Comparison of ENCODE assay signal across 13 cellular contexts in genomic region chr14:77111021-77111420, GRCh38. TPM values are rescaled to one million over a fixed set of nuclear protein-coding genes. Genes with fewer than 3 reads are reported as not detected.
A peak's percentile ranks its signal among the peaks of the same experiment; 100 is the strongest.
DNase-seq lines count a peak whose midpoint lies in the region; FAIRE-seq and TF ChIP-seq lines count a peak whose summit lies in the region.
"Had no signal": no experiment of that assay in that cellular context is flagged by ENCODE, and none has a peak within 500 bp of the region (broad histone marks: within the 10 kb centered on the region; RNA-seq: fewer than 3 reads in every experiment).

No MANE protein-coding gene starts in this region.

- H2AFZ ChIP-seq in keratinocyte (ENCODE audit: control insufficient read depth, low read length), result peak overlapping the region; percentile 13

- H3K4me3 ChIP-seq in ectodermal cell (ENCODE audit: insufficient read depth, low read depth, low read length), result no peak overlapping the region
- H3K4me3 ChIP-seq in keratinocyte (ENCODE audit: control insufficient read depth in 2 of 3, extremely low read depth in 1 of 3, insufficient read depth in 2 of 3, low read depth in 1 of 3, low read length in 3 of 3), result no peak overlapping the region
- no peak overlapping the region for H3K4me3 ChIP-seq in skin epidermis
- H3K4me3 ChIP-seq in effector memory CD4-positive, alpha-beta T cell (ENCODE audit: insufficient read depth, low read depth, low read length, poor library complexity, severe bottlenecking), result no peak overlapping the region

- H3K36me3 ChIP-seq in ectodermal cell (ENCODE audit: control insufficient read depth, insufficient read depth, low read length) (peaks cover 24% of the 10 kb centered on the region), keratinocyte (ENCODE audit: control insufficient read depth in 2 of 2, extremely low read depth in 1 of 2, insufficient read depth in 2 of 2, low read length in 2 of 2) (peaks cover 13 to 19% of the 10 kb centered on the region in 2 experiments)
- peaks cover 41% of the 10 kb centered on the region for H3K36me3 ChIP-seq in effector memory CD4-positive, alpha-beta T cell (ENCODE audit: control insufficient read depth, insufficient read depth, low read length)

- H3K79me2 ChIP-seq in keratinocyte (ENCODE audit: control insufficient read depth, insufficient read depth, low read length), result no peaks in the 10 kb centered on the region

- H3K27me3 ChIP-seq in ectodermal cell (ENCODE audit: control insufficient read depth, insufficient read depth, low read length, poor library complexity, severe bottlenecking), result no peaks in the 10 kb centered on the region
- no peaks in the 10 kb centered on the region for H3K27me3 ChIP-seq in keratinocyte (ENCODE audit: control insufficient read depth, extremely low read depth, insufficient read depth, low read length)
- H3K27me3 ChIP-seq in effector memory CD4-positive, alpha-beta T cell (replicated peaks; ENCODE audit: control insufficient read depth, insufficient read depth, low read length, poor library complexity, severe bottlenecking), result no peaks in the 10 kb centered on the region

- 0% methylated on average over 4 of the region's 5 CpGs for WGBS in ectodermal cell, 2 experiments

- H3K4me1 Mint-ChIP-seq in HFFc6 (ENCODE audit: low read depth) (peaks cover 9% of the 10 kb centered on the region; the same call in 1 of the 2 replicates), CD14-positive monocyte (no peaks in the 10 kb centered on the region)
- H3K4me1 Mint-ChIP-seq: activated CD4-positive, alpha-beta T cell treated with anti-CD3 and anti-CD28 coated beads for 36 hours had no signal

- H3K27ac ChIP-seq in ectodermal cell (ENCODE audit: insufficient read depth, low read depth, low read length, poor library complexity, severe bottlenecking) (peak overlapping the region; percentile 93), keratinocyte (ENCODE audit: control insufficient read depth, insufficient read depth, low read length) (no peak overlapping the region), skin epidermis (peak overlapping the region in 18 of 21 experiments; percentile 5 to 83 (median 72))
- no peak overlapping the region for H3K27ac ChIP-seq in effector memory CD4-positive, alpha-beta T cell (ENCODE audit: insufficient read depth, low read length, poor library complexity, severe bottlenecking)

- H3K9me1 ChIP-seq in keratinocyte (ENCODE audit: control insufficient read depth, extremely low read depth, insufficient read depth, low read length), result no peaks in the 10 kb centered on the region

- dilution Hi-C loops in keratinocyte (cut with MboI; ENCODE audit: extremely low pct_ligation_motif_present, low sequenced_read_pairs), result no loop called here

- H3K9me3 Mint-ChIP-seq in HFFc6 (no peaks in the 10 kb centered on the region), CD14-positive monocyte (no peaks in the 10 kb centered on the region)

- TF ChIP-seq CTCF in HFFc6 (IDR thresholded peaks at IDR 0.05) (no peak), keratinocyte (optimal IDR thresholded peaks at IDR 0.05 in 1 of 3, IDR thresholded peaks at IDR 0.05 in 1 of 3, conservative IDR thresholded peaks at IDR 0.05 in 1 of 3; ENCODE audit: extremely low read depth in 1 of 3, insufficient read depth in 2 of 3, low read length in 3 of 3) (no peak), CD14-positive monocyte (IDR thresholded peaks at IDR 0.05) (no peak)

- H3K27ac Mint-ChIP-seq in HFFc6 (peak overlapping the region; percentile 54), CD14-positive monocyte (peak overlapping the region in 1 of 7 donors; percentile 20)
- H3K27ac Mint-ChIP-seq: activated CD4-positive, alpha-beta T cell treated with anti-CD3 and anti-CD28 coated beads for 36 hours had no signal

- H4K20me1 ChIP-seq in keratinocyte (ENCODE audit: control insufficient read depth, extremely low read depth, insufficient read depth, low read length), result no peaks in the 10 kb centered on the region

- H3K27me3 Mint-ChIP-seq in HFFc6 (ENCODE audit: insufficient read depth), result no peaks in the 10 kb centered on the region; the same call in 1 of the 2 replicates
- H3K27me3 Mint-ChIP-seq in CD14-positive monocyte (ENCODE audit: low read depth in 3 of 3), result no peaks in the 10 kb centered on the region
- H3K27me3 Mint-ChIP-seq: activated CD4-positive, alpha-beta T cell treated with anti-CD3 and anti-CD28 coated beads for 36 hours had no signal

- H3K36me3 Mint-ChIP-seq in HFFc6 (ENCODE audit: low read depth), result peaks cover 19% of the 10 kb centered on the region
- H3K36me3 Mint-ChIP-seq in CD14-positive monocyte, result peaks cover 70 to 86% of the 10 kb centered on the region in 2 donors

- FAIRE-seq in keratinocyte (lab: Jason Lieb, UNC), result no peak

- no peak for DNase-seq in HFFc6
- no peak for DNase-seq in keratinocyte (ENCODE audit: low read depth, low spot score)
- DNase-seq in CD14-positive monocyte (ENCODE audit: low spot score), result no peak
- DNase-seq in NCI-H1417 treated with DMSO at 0.1 percent for 48 hours (lab: John Stamatoyannopoulos, UW), result no peak
- no peak for DNase-seq in COR-L47 (lab: John Stamatoyannopoulos, UW)
- DNase-seq in effector memory CD4-positive, alpha-beta T cell, result no peak
- DNase-seq: activated CD4-positive, alpha-beta T cell treated with anti-CD3 and anti-CD28 coated beads for 36 hours; amniotic stem cell; kidney glomerular epithelial cell; NCI-H1694 had no signal

- H3K9me3 ChIP-seq in ectodermal cell (ENCODE audit: control insufficient read depth, low read length) (no peaks in the 10 kb centered on the region), keratinocyte (ENCODE audit: control insufficient read depth, low read depth, low read length) (no peaks in the 10 kb centered on the region)
- no peaks in the 10 kb centered on the region for H3K9me3 ChIP-seq in effector memory CD4-positive, alpha-beta T cell (ENCODE audit: control insufficient read depth, low read length)

- intact Hi-C loops in CD14-positive monocyte (cut with micrococcal nuclease), result no loop called here

- H3K4me1 ChIP-seq in ectodermal cell (ENCODE audit: control insufficient read depth, insufficient read depth, low read length), result peaks cover 26% of the 10 kb centered on the region
- H3K4me1 ChIP-seq in keratinocyte (ENCODE audit: control insufficient read depth, extremely low read depth, insufficient read depth, low read length), result peaks cover 5% of the 10 kb centered on the region
- H3K4me1 ChIP-seq in effector memory CD4-positive, alpha-beta T cell (ENCODE audit: control insufficient read depth, insufficient read depth, low read length, poor library complexity, severe bottlenecking), result no peaks in the 10 kb centered on the region

- no peak overlapping the region for H3K4me3 Mint-ChIP-seq in HFFc6
- no peak overlapping the region for H3K4me3 Mint-ChIP-seq in CD14-positive monocyte
- H3K4me3 Mint-ChIP-seq: activated CD4-positive, alpha-beta T cell treated with anti-CD3 and anti-CD28 coated beads for 36 hours had no signal

- H3K9ac ChIP-seq in keratinocyte (ENCODE audit: control insufficient read depth, extremely low read depth, insufficient read depth, low read length), result no peak overlapping the region

- H3K4me2 ChIP-seq in keratinocyte (ENCODE audit: control insufficient read depth, extremely low read depth, insufficient read depth, low read depth, low read length), result peak overlapping the region; percentile 30

RNA-seq across cellular contexts. Expression of gene CIPC, which starts 13.0 kb away (rescaled TPM):
- 10 to 100 TPM in 4 of 6 experiments, 1 to 10 TPM in 2; 9.1 to 12.5 (median 11.5) TPM for total RNA-seq in HFFc6 (2021; fragmentation: NEBNext Ultra II Directional; extraction: Animal tissue kit (Norgen Biotek cat#: 25700))
- polyA plus RNA-seq in ectodermal cell (2013, experiment 1 of 4), result 23.9 TPM
- 21.8 TPM for polyA plus RNA-seq in ectodermal cell (2013, experiment 2 of 4)
- 19.0 TPM for polyA plus RNA-seq in ectodermal cell (2013, experiment 3 of 4)
- polyA plus RNA-seq in ectodermal cell (2013, experiment 4 of 4), result 19.4 TPM
- polyA plus RNA-seq in keratinocyte (10.3 to 15.1 TPM (median 13.2 TPM) in 3 replicates), CD14-positive monocyte (10 to 100 TPM in 1 of 2 donors, 1 to 10 TPM in 1; 4.4 to 11.2 TPM)
- 6.4 TPM for polyA plus RNA-seq in keratinocyte (2011; ENCODE audit: low read depth)
- polyA plus RNA-seq in keratinocyte (2011; cell fraction: cytosol; rRNA removed), result 9.1 and 12.9 TPM in 2 replicates
- polyA plus RNA-seq in keratinocyte (2011; cell fraction: nucleus; rRNA removed), result 14.4 and 15.2 TPM in 2 replicates
- polyA plus RNA-seq in keratinocyte (2012; ENCODE audit: low replicate concordance), result 7.1 and 7.2 TPM in 2 replicates
- polyA minus RNA-seq in keratinocyte, result 7.9 to 20.8 TPM (median 18.4 TPM) in 3 replicates
- 13.0 TPM for polyA minus RNA-seq in keratinocyte (2011; cell fraction: cytosol; rRNA and poly(A)+ RNA removed)
- 10.0 and 13.1 TPM in 2 replicates for polyA minus RNA-seq in keratinocyte (2011; cell fraction: nucleus; rRNA and poly(A)+ RNA removed)

RNA-seq across cellular contexts. Expression of gene ZDHHC22, which starts 30.6 kb away (rescaled TPM):
- not detected for total RNA-seq in HFFc6 (2021; fragmentation: NEBNext Ultra II Directional; extraction: Animal tissue kit (Norgen Biotek cat#: 25700))
- 1.7 TPM for polyA plus RNA-seq in ectodermal cell (2013, experiment 1 of 4)
- polyA plus RNA-seq in ectodermal cell (2013, experiment 2 of 4), result 0.89 TPM
- 0.91 TPM for polyA plus RNA-seq in ectodermal cell (2013, experiment 3 of 4)
- polyA plus RNA-seq in ectodermal cell (2013, experiment 4 of 4), result 0.97 TPM
- polyA plus RNA-seq in keratinocyte (not detected in 3 replicates), CD14-positive monocyte (not detected)
- not detected for polyA plus RNA-seq in keratinocyte (2011; ENCODE audit: low read depth)
- polyA plus RNA-seq in keratinocyte (2011; cell fraction: cytosol; rRNA removed), result not detected in 2 replicates
- polyA plus RNA-seq in keratinocyte (2011; cell fraction: nucleus; rRNA removed), result not detected in 2 replicates
- not detected in 2 replicates for polyA plus RNA-seq in keratinocyte (2012; ENCODE audit: low replicate concordance)
- not detected in 3 replicates for polyA minus RNA-seq in keratinocyte
- not detected for polyA minus RNA-seq in keratinocyte (2011; cell fraction: cytosol; rRNA and poly(A)+ RNA removed)
- not detected in 2 replicates for polyA minus RNA-seq in keratinocyte (2011; cell fraction: nucleus; rRNA and poly(A)+ RNA removed)
- total RNA-seq: activated CD4-positive, alpha-beta T cell treated with anti-CD3 and anti-CD28 coated beads for 36 hours; H4 had no signal

Comparison
In these comparisons a context has a peak if more than half of its experiments do, and no peak if none do; other contexts are left out.
1. H3K27ac ChIP-seq: peak in ectodermal cell (single experiment) and skin epidermis (18 of 21); none in keratinocyte (single experiment) and effector memory CD4-positive, alpha-beta T cell (single experiment).